ENCODE assay signal across 36 cellular contexts in genomic region chr2:231821908-231822307, GRCh38.
"Had no signal": no experiment of that assay in that cellular context is flagged by ENCODE, and none has a peak within 500 bp of the region (broad histone marks: within the 10 kb centered on the region; RNA-seq: fewer than 3 reads in every experiment).

No MANE protein-coding gene starts in this region.

- H3K9me3 Mint-ChIP-seq: activated CD4-positive, alpha-beta memory T cell treated with anti-CD3 and anti-CD28 coated beads for 36 hours; activated CD4-positive, alpha-beta T cell treated with anti-CD3 and anti-CD28 coated beads, Interleukin-2, amount 10 ng/mL, durations not matched to agents 24 days and 14 days; activated naive CD4-positive, alpha-beta T cell treated with anti-CD3 and anti-CD28 coated beads for 36 hours; activated naive CD4-positive, alpha-beta T cell treated with anti-CD3 and anti-CD28 coated beads, Interleukin-2, amount 50 U/mL, for 24 hours; activated naive CD8-positive, alpha-beta T cell treated with anti-CD3 and anti-CD28 coated beads for 36 hours; activated naive CD8-positive, alpha-beta T cell treated with anti-CD3 and anti-CD28 coated beads, Interleukin-2, amount 50 U/mL, for 24 hours; activated T-helper 2 cell treated with anti-CD3 and anti-CD28 coated beads, Interferon-gamma antibody, Interleukin-2, Interleukin-4, amounts not matched to agents 10 μg/mL and 5 μg/mL and 100 μg/mL, durations not matched to agents 14 hours and 24 hours and 36 hours; effector memory CD8-positive, alpha-beta T cell had no signal

- ATAC-seq: activated CD4-positive, alpha-beta T cell treated with anti-CD3 and anti-CD28 coated beads for 36 hours; activated CD8-positive, alpha-beta memory T cell treated with anti-CD3 and anti-CD28 coated beads, Interleukin-2, amount 10 ng/mL, durations not matched to agents 7 days and 5 days; activated CD8-positive, alpha-beta T cell treated with anti-CD3 and anti-CD28 coated beads, Interleukin-2, amount 10 ng/mL, durations not matched to agents 7 days and 5 days; activated naive CD8-positive, alpha-beta T cell treated with anti-CD3 and anti-CD28 coated beads, Interleukin-2, amount 50 U/mL, for 24 hours; body of pancreas; effector memory CD8-positive, alpha-beta T cell; foreskin keratinocyte; gastrocnemius medialis; heart left ventricle had no signal

- H3K9me3 ChIP-seq: adrenal gland, body of pancreas, gastrocnemius medialis had no signal

- H3K4me3 Mint-ChIP-seq: activated CD4-positive, alpha-beta memory T cell treated with anti-CD3 and anti-CD28 coated beads for 36 hours; activated CD4-positive, alpha-beta T cell treated with anti-CD3 and anti-CD28 coated beads for 36 hours; activated CD4-positive, alpha-beta T cell treated with anti-CD3 and anti-CD28 coated beads, Interleukin-2, amount 10 ng/mL, durations not matched to agents 24 days and 14 days; activated CD8-positive, alpha-beta memory T cell treated with anti-CD3 and anti-CD28 coated beads, Interleukin-2, amount 10 ng/mL, durations not matched to agents 7 days and 5 days; activated CD8-positive, alpha-beta T cell treated with anti-CD3 and anti-CD28 coated beads, Interleukin-2, amount 10 ng/mL, durations not matched to agents 7 days and 5 days; activated naive CD4-positive, alpha-beta T cell treated with anti-CD3 and anti-CD28 coated beads for 36 hours; activated naive CD4-positive, alpha-beta T cell treated with anti-CD3 and anti-CD28 coated beads, Interleukin-2, amount 50 U/mL, for 24 hours; activated naive CD8-positive, alpha-beta T cell treated with anti-CD3 and anti-CD28 coated beads for 36 hours; activated naive CD8-positive, alpha-beta T cell treated with anti-CD3 and anti-CD28 coated beads, Interleukin-2, amount 50 U/mL, for 24 hours; activated T-helper 1 cell treated with anti-CD3 and anti-CD28 coated beads, Interleukin-12 subunit alpha, Interleukin-12 subunit beta, Interleukin-2, Interleukin-4 antibody, amounts not matched to agents 30 ng/mL and 10 ng/mL and 1 ng/mL, durations not matched to agents 14 hours and 24 hours and 36 hours; effector memory CD8-positive, alpha-beta T cell had no signal

- H3K27ac ChIP-seq: adrenal gland, body of pancreas, esophagus muscularis mucosa, foreskin keratinocyte, gastrocnemius medialis, heart left ventricle, WERI-Rb-1 had no signal

- H3K27me3 Mint-ChIP-seq: activated CD4-positive, alpha-beta T cell treated with anti-CD3 and anti-CD28 coated beads, Interleukin-2, amount 10 ng/mL, durations not matched to agents 24 days and 14 days; activated CD8-positive, alpha-beta memory T cell treated with anti-CD3 and anti-CD28 coated beads, Interleukin-2, amount 10 ng/mL, durations not matched to agents 7 days and 5 days; activated naive CD8-positive, alpha-beta T cell treated with anti-CD3 and anti-CD28 coated beads for 36 hours; activated naive CD8-positive, alpha-beta T cell treated with anti-CD3 and anti-CD28 coated beads, Interleukin-2, amount 50 U/mL, for 24 hours had no signal

- H3K4me1 ChIP-seq: adrenal gland, body of pancreas, esophagus muscularis mucosa, foreskin keratinocyte, gastrocnemius medialis, heart left ventricle had no signal

- H3K4me3 ChIP-seq: adrenal gland, body of pancreas, esophagus muscularis mucosa, gastrocnemius medialis, heart left ventricle had no signal

- H3K4me1 Mint-ChIP-seq: activated CD4-positive, alpha-beta T cell treated with anti-CD3 and anti-CD28 coated beads for 36 hours; activated CD4-positive, alpha-beta T cell treated with anti-CD3 and anti-CD28 coated beads, Interleukin-2, amount 10 ng/mL, durations not matched to agents 24 days and 14 days; activated CD8-positive, alpha-beta memory T cell treated with anti-CD3 and anti-CD28 coated beads, Interleukin-2, amount 10 ng/mL, durations not matched to agents 7 days and 5 days; activated naive CD4-positive, alpha-beta T cell treated with anti-CD3 and anti-CD28 coated beads, Interleukin-2, amount 50 U/mL, for 24 hours; activated naive CD8-positive, alpha-beta T cell treated with anti-CD3 and anti-CD28 coated beads for 36 hours; activated naive CD8-positive, alpha-beta T cell treated with anti-CD3 and anti-CD28 coated beads, Interleukin-2, amount 50 U/mL, for 24 hours had no signal

- FAIRE-seq: colon had no signal

- DNase-seq: activated CD4-positive, alpha-beta memory T cell treated with anti-CD3 and anti-CD28 coated beads for 36 hours; activated CD4-positive, alpha-beta T cell treated with anti-CD3 and anti-CD28 coated beads for 36 hours; activated CD4-positive, alpha-beta T cell treated with anti-CD3 and anti-CD28 coated beads, Interleukin-2, amount 10 ng/mL, durations not matched to agents 24 days and 14 days; activated CD4-positive, CD25-positive, alpha-beta regulatory T cell; activated CD4-positive, CD25-positive, alpha-beta regulatory T cell treated with anti-CD3 and anti-CD28 coated beads, Interleukin-2, amount 50 U/mL, for 72 hours; activated CD8-positive, alpha-beta memory T cell treated with anti-CD3 and anti-CD28 coated beads, Interleukin-2, amount 10 ng/mL, durations not matched to agents 7 days and 5 days; activated CD8-positive, alpha-beta memory T cell treated with anti-CD3 and anti-CD28 coated beads, Interleukin-2, amount 50 U/mL, for 4 hours; activated CD8-positive, alpha-beta T cell treated with anti-CD3 and anti-CD28 coated beads, Interleukin-2, amount 10 ng/mL, durations not matched to agents 7 days and 5 days; activated effector memory CD4-positive, alpha-beta T cell treated with anti-CD3 and anti-CD28 coated beads, Interleukin-2, amount 50 U/mL, for 16 hours; activated naive CD4-positive, alpha-beta T cell treated with anti-CD3 and anti-CD28 coated beads for 36 hours; activated naive CD8-positive, alpha-beta T cell treated with anti-CD3 and anti-CD28 coated beads for 36 hours; activated naive CD8-positive, alpha-beta T cell treated with anti-CD3 and anti-CD28 coated beads, Interleukin-2, amount 50 U/mL, for 24 hours; activated T-cell treated with anti-CD3 and anti-CD28 coated beads, Interleukin-2, amount 50 U/mL, for 1 hour; activated T-cell treated with anti-CD3 and anti-CD28 coated beads, Interleukin-2, amount 50 U/mL, for 48 hours; adrenal gland; amygdala; aorta; body of pancreas; caudate nucleus; cortex of kidney; dermis blood vessel endothelial cell; effector CD4-positive, alpha-beta T cell; effector memory CD8-positive, alpha-beta T cell; erythroblast; foreskin keratinocyte; gastrocnemius medialis; glutamatergic neuron; heart left ventricle; hypothalamus; T1000; WERI-Rb-1 had no signal

- H3K27ac Mint-ChIP-seq: activated CD4-positive, alpha-beta memory T cell treated with anti-CD3 and anti-CD28 coated beads for 36 hours; activated CD4-positive, alpha-beta T cell treated with anti-CD3 and anti-CD28 coated beads for 36 hours; activated CD4-positive, alpha-beta T cell treated with anti-CD3 and anti-CD28 coated beads, Interleukin-2, amount 10 ng/mL, durations not matched to agents 24 days and 14 days; activated CD8-positive, alpha-beta memory T cell treated with anti-CD3 and anti-CD28 coated beads, Interleukin-2, amount 10 ng/mL, durations not matched to agents 7 days and 5 days; activated CD8-positive, alpha-beta T cell treated with anti-CD3 and anti-CD28 coated beads, Interleukin-2, amount 10 ng/mL, durations not matched to agents 7 days and 5 days; activated naive CD4-positive, alpha-beta T cell treated with anti-CD3 and anti-CD28 coated beads for 36 hours; activated naive CD4-positive, alpha-beta T cell treated with anti-CD3 and anti-CD28 coated beads, Interleukin-2, amount 50 U/mL, for 24 hours; activated naive CD8-positive, alpha-beta T cell treated with anti-CD3 and anti-CD28 coated beads for 36 hours; activated naive CD8-positive, alpha-beta T cell treated with anti-CD3 and anti-CD28 coated beads, Interleukin-2, amount 50 U/mL, for 24 hours; activated T-helper 1 cell treated with anti-CD3 and anti-CD28 coated beads, Interleukin-12 subunit alpha, Interleukin-12 subunit beta, Interleukin-2, Interleukin-4 antibody, amounts not matched to agents 30 ng/mL and 10 ng/mL and 1 ng/mL, durations not matched to agents 14 hours and 24 hours and 36 hours; activated T-helper 2 cell treated with anti-CD3 and anti-CD28 coated beads, Interferon-gamma antibody, Interleukin-2, Interleukin-4, amounts not matched to agents 10 μg/mL and 5 μg/mL and 100 μg/mL, durations not matched to agents 14 hours and 24 hours and 36 hours; effector memory CD8-positive, alpha-beta T cell had no signal

- H3K36me3 Mint-ChIP-seq: activated CD4-positive, alpha-beta memory T cell treated with anti-CD3 and anti-CD28 coated beads for 36 hours; activated CD8-positive, alpha-beta memory T cell treated with anti-CD3 and anti-CD28 coated beads, Interleukin-2, amount 10 ng/mL, durations not matched to agents 7 days and 5 days; activated naive CD4-positive, alpha-beta T cell treated with anti-CD3 and anti-CD28 coated beads, Interleukin-2, amount 50 U/mL, for 24 hours; activated naive CD8-positive, alpha-beta T cell treated with anti-CD3 and anti-CD28 coated beads for 36 hours had no signal
